In genomic region chr10:127014671-127015070, GRCh38 we compare ENCODE assay signal across 8 cellular contexts.
"Had no signal": no experiment of that assay in that cellular context is flagged by ENCODE, and none has a peak within 500 bp of the region (broad histone marks: within the 10 kb centered on the region; RNA-seq: fewer than 3 reads in every experiment).

No MANE protein-coding gene starts in this region.

- H3K9ac ChIP-seq: GM23248 had no signal

- H3K4me3 ChIP-seq: GM23248, HAP-1, K562 had no signal

- DNase-seq: GM23248, GOT3, H7, HFFc6, IMR-90 had no signal

- ATAC-seq: HCT116, K562 had no signal

- H3K27ac ChIP-seq: GM23248 had no signal

- H3K9me3 ChIP-seq: HAP-1 had no signal

- H2AFZ ChIP-seq: GM23248 had no signal

- H3K36me3 ChIP-seq: HAP-1 had no signal
